ENCODE assay signal across 1 cellular context in the genomic region with DNA sequence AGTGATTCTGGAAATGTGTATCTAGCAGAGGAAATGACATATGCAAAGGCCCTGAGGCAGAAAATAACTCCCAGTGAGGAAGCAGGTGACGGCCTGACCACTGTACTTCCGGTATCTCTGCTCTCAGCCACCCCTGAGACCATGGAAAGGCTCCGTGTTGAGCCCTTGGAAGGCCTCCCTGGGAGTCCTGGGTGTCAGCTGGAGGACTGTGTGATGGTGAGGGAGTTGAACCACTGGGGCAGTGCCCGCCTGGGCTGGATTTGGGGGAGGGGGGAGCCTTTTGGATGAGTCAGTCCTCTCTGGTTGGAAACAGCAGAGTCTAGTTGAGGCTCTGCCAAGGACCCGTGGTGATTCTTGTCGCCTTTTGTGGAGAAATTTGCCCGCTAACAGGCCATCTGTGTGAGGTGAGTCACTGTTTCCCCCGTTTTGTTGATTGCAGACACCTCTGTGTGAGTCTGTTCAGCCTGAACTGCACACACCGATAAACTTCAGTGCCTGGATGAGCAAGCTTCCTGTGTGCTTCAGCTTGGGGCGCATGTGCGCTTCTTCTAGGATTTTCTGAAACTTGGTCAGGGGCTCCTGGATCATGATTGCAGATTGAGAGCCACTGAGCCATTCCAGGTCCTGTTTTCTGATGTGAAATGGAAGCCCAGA.
TF ChIP-seq lines count a peak whose summit lies in the region.

No MANE protein-coding gene starts in this region.

TF ChIP-seq in K562, 482 proteins besides CTCF, POLR2A, EP300 and RAD21 (continued from another document and continues in another):
- no peak for TF ChIP-seq TAF9B (IDR thresholded peaks at IDR 0.05; ENCODE audit: partially characterized antibody)
- TF ChIP-seq, protein P1, sequence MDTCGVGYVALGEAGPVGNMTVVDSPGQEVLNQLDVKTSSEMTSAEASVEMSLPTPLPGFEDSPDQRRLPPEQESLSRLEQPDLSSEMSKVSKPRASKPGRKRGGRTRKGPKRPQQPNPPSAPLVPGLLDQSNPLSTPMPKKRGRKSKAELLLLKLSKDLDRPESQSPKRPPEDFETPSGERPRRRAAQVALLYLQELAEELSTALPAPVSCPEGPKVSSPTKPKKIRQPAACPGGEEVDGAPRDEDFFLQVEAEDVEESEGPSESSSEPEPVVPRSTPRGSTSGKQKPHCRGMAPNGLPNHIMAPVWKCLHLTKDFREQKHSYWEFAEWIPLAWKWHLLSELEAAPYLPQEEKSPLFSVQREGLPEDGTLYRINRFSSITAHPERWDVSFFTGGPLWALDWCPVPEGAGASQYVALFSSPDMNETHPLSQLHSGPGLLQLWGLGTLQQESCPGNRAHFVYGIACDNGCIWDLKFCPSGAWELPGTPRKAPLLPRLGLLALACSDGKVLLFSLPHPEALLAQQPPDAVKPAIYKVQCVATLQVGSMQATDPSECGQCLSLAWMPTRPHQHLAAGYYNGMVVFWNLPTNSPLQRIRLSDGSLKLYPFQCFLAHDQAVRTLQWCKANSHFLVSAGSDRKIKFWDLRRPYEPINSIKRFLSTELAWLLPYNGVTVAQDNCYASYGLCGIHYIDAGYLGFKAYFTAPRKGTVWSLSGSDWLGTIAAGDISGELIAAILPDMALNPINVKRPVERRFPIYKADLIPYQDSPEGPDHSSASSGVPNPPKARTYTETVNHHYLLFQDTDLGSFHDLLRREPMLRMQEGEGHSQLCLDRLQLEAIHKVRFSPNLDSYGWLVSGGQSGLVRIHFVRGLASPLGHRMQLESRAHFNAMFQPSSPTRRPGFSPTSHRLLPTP (IDR thresholded peaks at IDR 0.05; ENCODE audit: borderline replicate concordance, extremely low read depth, insufficient read length): no peak
- no peak for TF ChIP-seq NFE2L1 (tag; IDR thresholded peaks at IDR 0.05; ENCODE audit: borderline replicate concordance, low read depth)
- no peak for TF ChIP-seq CREBBP (IDR thresholded peaks at IDR 0.05; ENCODE audit: low read depth, low read length)
- TF ChIP-seq USF1 (CRISPR knock-in tag; IDR thresholded peaks at IDR 0.05): no peak
- TF ChIP-seq U2AF2 (optimal IDR thresholded peaks at IDR 0.05; ENCODE audit: low read depth, low read length): no peak
- TF ChIP-seq DNMT1 (IDR thresholded peaks at IDR 0.05): no peak
- TF ChIP-seq STAT5B (CRISPR knock-in tag; IDR thresholded peaks at IDR 0.05): no peak
- TF ChIP-seq, protein P2, sequence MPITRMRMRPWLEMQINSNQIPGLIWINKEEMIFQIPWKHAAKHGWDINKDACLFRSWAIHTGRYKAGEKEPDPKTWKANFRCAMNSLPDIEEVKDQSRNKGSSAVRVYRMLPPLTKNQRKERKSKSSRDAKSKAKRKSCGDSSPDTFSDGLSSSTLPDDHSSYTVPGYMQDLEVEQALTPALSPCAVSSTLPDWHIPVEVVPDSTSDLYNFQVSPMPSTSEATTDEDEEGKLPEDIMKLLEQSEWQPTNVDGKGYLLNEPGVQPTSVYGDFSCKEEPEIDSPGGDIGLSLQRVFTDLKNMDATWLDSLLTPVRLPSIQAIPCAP (CRISPR knock-in tag; IDR thresholded peaks at IDR 0.05; ENCODE audit: borderline replicate concordance): no peak
- TF ChIP-seq, protein P3, sequence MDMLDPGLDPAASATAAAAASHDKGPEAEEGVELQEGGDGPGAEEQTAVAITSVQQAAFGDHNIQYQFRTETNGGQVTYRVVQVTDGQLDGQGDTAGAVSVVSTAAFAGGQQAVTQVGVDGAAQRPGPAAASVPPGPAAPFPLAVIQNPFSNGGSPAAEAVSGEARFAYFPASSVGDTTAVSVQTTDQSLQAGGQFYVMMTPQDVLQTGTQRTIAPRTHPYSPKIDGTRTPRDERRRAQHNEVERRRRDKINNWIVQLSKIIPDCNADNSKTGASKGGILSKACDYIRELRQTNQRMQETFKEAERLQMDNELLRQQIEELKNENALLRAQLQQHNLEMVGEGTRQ (CRISPR knock-in tag; IDR thresholded peaks at IDR 0.05): no peak
- no peak for TF ChIP-seq RFX1 (IDR thresholded peaks at IDR 0.05)
- no peak for TF ChIP-seq BMI1 (IDR thresholded peaks at IDR 0.05; ENCODE audit: low read length)
- TF ChIP-seq DPF2 (IDR thresholded peaks at IDR 0.05): peak; percentile 82
- no peak for TF ChIP-seq DIDO1 (tag; IDR thresholded peaks at IDR 0.05; ENCODE audit: low read depth)
- no peak for TF ChIP-seq HMG20A (CRISPR knock-in tag; conservative IDR thresholded peaks at IDR 0.05)
- TF ChIP-seq ZNF134 (CRISPR knock-in tag; conservative IDR thresholded peaks at IDR 0.05): no peak
- peak; percentile 47 for TF ChIP-seq DACH1 (IDR thresholded peaks at IDR 0.05; ENCODE audit: partially characterized antibody)
- no peak for TF ChIP-seq RERE (CRISPR knock-in tag; IDR thresholded peaks at IDR 0.05; ENCODE audit: borderline replicate concordance)
- TF ChIP-seq, protein P4, sequence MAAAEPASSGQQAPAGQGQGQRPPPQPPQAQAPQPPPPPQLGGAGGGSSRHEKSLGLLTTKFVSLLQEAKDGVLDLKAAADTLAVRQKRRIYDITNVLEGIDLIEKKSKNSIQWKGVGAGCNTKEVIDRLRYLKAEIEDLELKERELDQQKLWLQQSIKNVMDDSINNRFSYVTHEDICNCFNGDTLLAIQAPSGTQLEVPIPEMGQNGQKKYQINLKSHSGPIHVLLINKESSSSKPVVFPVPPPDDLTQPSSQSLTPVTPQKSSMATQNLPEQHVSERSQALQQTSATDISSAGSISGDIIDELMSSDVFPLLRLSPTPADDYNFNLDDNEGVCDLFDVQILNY (CRISPR knock-in tag; IDR thresholded peaks at IDR 0.05): no peak
- no peak for TF ChIP-seq HNRNPL (IDR thresholded peaks at IDR 0.05; ENCODE audit: low read depth, low read length)
- no peak for TF ChIP-seq TBL1XR1 (IDR thresholded peaks at IDR 0.05; ENCODE audit: low read length in 2 of 2)
- TF ChIP-seq, protein P5, sequence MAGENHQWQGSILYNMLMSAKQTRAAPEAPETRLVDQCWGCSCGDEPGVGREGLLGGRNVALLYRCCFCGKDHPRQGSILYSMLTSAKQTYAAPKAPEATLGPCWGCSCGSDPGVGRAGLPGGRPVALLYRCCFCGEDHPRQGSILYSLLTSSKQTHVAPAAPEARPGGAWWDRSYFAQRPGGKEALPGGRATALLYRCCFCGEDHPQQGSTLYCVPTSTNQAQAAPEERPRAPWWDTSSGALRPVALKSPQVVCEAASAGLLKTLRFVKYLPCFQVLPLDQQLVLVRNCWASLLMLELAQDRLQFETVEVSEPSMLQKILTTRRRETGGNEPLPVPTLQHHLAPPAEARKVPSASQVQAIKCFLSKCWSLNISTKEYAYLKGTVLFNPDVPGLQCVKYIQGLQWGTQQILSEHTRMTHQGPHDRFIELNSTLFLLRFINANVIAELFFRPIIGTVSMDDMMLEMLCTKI (IDR thresholded peaks at IDR 0.05; ENCODE audit: partially characterized antibody): no peak
- no peak for TF ChIP-seq ESRRB (CRISPR knock-in tag; IDR thresholded peaks at IDR 0.05; ENCODE audit: borderline replicate concordance)
- TF ChIP-seq ZNF23 (CRISPR knock-in tag; IDR thresholded peaks at IDR 0.05): no peak
- no peak for TF ChIP-seq POLR2H (tag; IDR thresholded peaks at IDR 0.05; ENCODE audit: low read depth)
- TF ChIP-seq, protein P6, sequence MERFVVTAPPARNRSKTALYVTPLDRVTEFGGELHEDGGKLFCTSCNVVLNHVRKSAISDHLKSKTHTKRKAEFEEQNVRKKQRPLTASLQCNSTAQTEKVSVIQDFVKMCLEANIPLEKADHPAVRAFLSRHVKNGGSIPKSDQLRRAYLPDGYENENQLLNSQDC (CRISPR knock-in tag; IDR thresholded peaks at IDR 0.05): no peak
- peak; percentile 81 for TF ChIP-seq BCOR (IDR thresholded peaks at IDR 0.05)
- no peak for TF ChIP-seq FOXO4 (CRISPR knock-in tag; IDR thresholded peaks at IDR 0.05)
- no peak for TF ChIP-seq TFAM (CRISPR knock-in tag; conservative IDR thresholded peaks at IDR 0.05)
- peak; percentile 10; the same call in 1 of the 2 replicates for TF ChIP-seq GATA2 (CRISPR knock-in tag; IDR thresholded peaks at IDR 0.05)
- peak; percentile 54; the same call in 1 of the 2 replicates for TF ChIP-seq POLR2AphosphoS5 (IDR thresholded peaks at IDR 0.05; ENCODE audit: control insufficient read depth, insufficient read depth, low read depth, low read length)
- no peak for TF ChIP-seq NR3C1 (CRISPR knock-in tag; IDR thresholded peaks at IDR 0.05)
- TF ChIP-seq RFX7 (CRISPR knock-in tag; IDR thresholded peaks at IDR 0.05): no peak
- no peak for TF ChIP-seq PTBP1 (IDR thresholded peaks at IDR 0.05; ENCODE audit: low read depth, low read length)
- TF ChIP-seq RCOR1 (IDR thresholded peaks at IDR 0.05; ENCODE audit: borderline replicate concordance in 1 of 2, low read depth in 2 of 2, low read length in 2 of 2): no peak
- no peak for TF ChIP-seq SLC30A9 (CRISPR knock-in tag; IDR thresholded peaks at IDR 0.05)
- TF ChIP-seq EZH2 (IDR thresholded peaks at IDR 0.05; ENCODE audit: borderline replicate concordance, low read depth, low read length): no peak
- no peak for TF ChIP-seq ZNF140 (CRISPR knock-in tag; IDR thresholded peaks at IDR 0.05)
- 0 out of 2 replicates have a peak, but pooled peaks have one; percentile 6 for TF ChIP-seq CREM (IDR thresholded peaks at IDR 0.05; ENCODE audit: low read depth)
- no peak for TF ChIP-seq ZNF239 (CRISPR knock-in tag; IDR thresholded peaks at IDR 0.05)
- TF ChIP-seq, protein P7, sequence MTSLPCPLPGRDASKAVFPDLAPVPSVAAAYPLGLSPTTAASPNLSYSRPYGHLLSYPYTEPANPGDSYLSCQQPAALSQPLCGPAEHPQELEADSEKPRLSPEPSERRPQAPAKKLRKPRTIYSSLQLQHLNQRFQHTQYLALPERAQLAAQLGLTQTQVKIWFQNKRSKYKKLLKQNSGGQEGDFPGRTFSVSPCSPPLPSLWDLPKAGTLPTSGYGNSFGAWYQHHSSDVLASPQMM (CRISPR knock-in tag; IDR thresholded peaks at IDR 0.05): no peak
- TF ChIP-seq NFE2 (IDR thresholded peaks at IDR 0.05; ENCODE audit: low read depth): no peak
- no peak for TF ChIP-seq KAT7 (CRISPR knock-in tag; IDR thresholded peaks at IDR 0.05; ENCODE audit: borderline replicate concordance)
- TF ChIP-seq ZFP91 (CRISPR knock-in tag; IDR thresholded peaks at IDR 0.05): no peak
